ENCODE assay signal across 14 cellular contexts in genomic region chr9:137723396-137724113, GRCh38.
DNase-seq lines count a peak whose midpoint lies in the region; ATAC-seq and TF ChIP-seq lines count a peak whose summit lies in the region.
"Had no signal": no experiment of that assay in that cellular context is flagged by ENCODE, and none has a peak within 500 bp of the region (broad histone marks: within the 10 kb centered on the region; RNA-seq: fewer than 3 reads in every experiment).

No MANE protein-coding gene starts in this region.

- H3K9ac ChIP-seq in colonic mucosa (ENCODE audit: low read depth in 2 of 2, low read length in 2 of 2), result no peak overlapping the region
- H3K9ac ChIP-seq: parathyroid adenoma had no signal

- H3K36me3 ChIP-seq in CD8-positive, alpha-beta memory T cell (ENCODE audit: insufficient read depth, low read length), result peaks cover 23% of the 10 kb centered on the region
- peaks cover 14% of the 10 kb centered on the region for H3K36me3 ChIP-seq in effector memory CD4-positive, alpha-beta T cell (ENCODE audit: control insufficient read depth, insufficient read depth, low read length)
- H3K36me3 ChIP-seq in colonic mucosa, result no peaks in the 10 kb centered on the region

- intact Hi-C loops in activated B cell treated with CpG ODN at 0.5 μM for 24 hours (cut with micrococcal nuclease) (no loop called here), colonic mucosa (cut with DNase I) (no loop called here)

- peak overlapping the region; percentile 26 to 79 (median 59) for H3K4me3 Mint-ChIP-seq in CD8-positive, alpha-beta memory T cell
- H3K4me3 Mint-ChIP-seq in activated B cell treated with CpG ODN at 0.5 μM for 24 hours (no peak overlapping the region), neural crest cell (no peak overlapping the region)

- DNase-seq in CD8-positive, alpha-beta memory T cell, result peak in 3 of 5 donors; percentile 20 to 66 (median 61)
- DNase-seq in activated B cell treated with CpG ODN at 0.5 μM for 24 hours (no peak), neural crest cell (ENCODE audit: low read depth, low spot score) (no peak), SW 1271 (lab: John Stamatoyannopoulos, UW) (no peak), NCI-H1092 (lab: John Stamatoyannopoulos, UW) (no peak), colonic mucosa (no peak)
- DNase-seq in effector memory CD4-positive, alpha-beta T cell, result peak in 1 of 3 donors; percentile 9
- DNase-seq in NK-92 treated with Interleukin-12 subunit alpha and Interleukin-12 subunit beta, amount 100 ng/mL, for 24 hours (lab: John Stamatoyannopoulos, UW), result no peak
- DNase-seq: anterior cingulate cortex, kidney, NCI-H345, RPMI8226 had no signal

- H3K9me3 ChIP-seq in CD8-positive, alpha-beta memory T cell (ENCODE audit: low read length), result no peaks in the 10 kb centered on the region
- no peaks in the 10 kb centered on the region for H3K9me3 ChIP-seq in effector memory CD4-positive, alpha-beta T cell (ENCODE audit: control insufficient read depth, low read length)
- H3K9me3 ChIP-seq in colonic mucosa, result no peaks in the 10 kb centered on the region

- peak overlapping the region; percentile 42 for H3K4me3 ChIP-seq in CD8-positive, alpha-beta memory T cell (ENCODE audit: low read length)
- H3K4me3 ChIP-seq in effector memory CD4-positive, alpha-beta T cell (ENCODE audit: insufficient read depth, low read depth, low read length, poor library complexity, severe bottlenecking), result no peak overlapping the region
- no peak overlapping the region for H3K4me3 ChIP-seq in colonic mucosa
- H3K4me3 ChIP-seq: tibial nerve had no signal

- CTCF ChIA-PET in CD8-positive, alpha-beta memory T cell (lab: Charles Lee), result no interaction called here
- CTCF ChIA-PET in activated B cell treated with CpG ODN at 0.5 μM for 24 hours (lab: Charles Lee), result no interaction called here

- POLR2A ChIA-PET in CD8-positive, alpha-beta memory T cell (lab: Charles Lee), result no interaction called here
- POLR2A ChIA-PET in activated B cell treated with CpG ODN at 0.5 μM for 24 hours (lab: Charles Lee), result interaction anchor here (1.0 kb wide), 2 partner anchors 34 to 39 kb away, joined by 3 to 4 read pairs; no protein-coding TSS in a partner anchor

- TF ChIP-seq CTCF in activated B cell treated with CpG ODN at 0.5 μM for 24 hours (IDR thresholded peaks at IDR 0.05), result no peak
- TF ChIP-seq CTCF in neural crest cell (conservative IDR thresholded peaks at IDR 0.05), result no peak
- no peak for TF ChIP-seq CTCF in colonic mucosa (IDR thresholded peaks at IDR 0.05)

- ATAC-seq in activated B cell treated with CpG ODN at 0.5 μM for 24 hours (ENCODE audit: low read depth), result no peak

- H3K27me3 ChIP-seq in CD8-positive, alpha-beta memory T cell (ENCODE audit: insufficient read depth, low read length, poor library complexity, severe bottlenecking), result no peaks in the 10 kb centered on the region
- no peaks in the 10 kb centered on the region for H3K27me3 ChIP-seq in effector memory CD4-positive, alpha-beta T cell (replicated peaks; ENCODE audit: control insufficient read depth, insufficient read depth, low read length, poor library complexity, severe bottlenecking)
- H3K27me3 ChIP-seq in colonic mucosa, result no peaks in the 10 kb centered on the region
- H3K27me3 ChIP-seq: tibial nerve had no signal

- H3K27ac ChIP-seq in CD8-positive, alpha-beta memory T cell (ENCODE audit: low read depth, low read length), result no peak overlapping the region
- H3K27ac ChIP-seq in effector memory CD4-positive, alpha-beta T cell (ENCODE audit: insufficient read depth, low read length, poor library complexity, severe bottlenecking), result peak overlapping the region; percentile 21
- no peak overlapping the region for H3K27ac ChIP-seq in colonic mucosa
- H3K27ac ChIP-seq: parathyroid adenoma had no signal

- H3K4me1 Mint-ChIP-seq in CD8-positive, alpha-beta memory T cell, result peaks cover 54 to 72% (median 62%) of the 10 kb centered on the region in 3 donors
- H3K4me1 Mint-ChIP-seq in activated B cell treated with CpG ODN at 0.5 μM for 24 hours (peaks cover 37% of the 10 kb centered on the region), neural crest cell (peaks cover 10% of the 10 kb centered on the region)

- peaks cover 0 to 5% of the 10 kb centered on the region in 2 donors for H3K27me3 Mint-ChIP-seq in CD8-positive, alpha-beta memory T cell
- H3K27me3 Mint-ChIP-seq in activated B cell treated with CpG ODN at 0.5 μM for 24 hours (no peaks in the 10 kb centered on the region), neural crest cell (ENCODE audit: low read depth) (peaks cover 3% of the 10 kb centered on the region)

- peaks cover 3 to 31% (median 25%) of the 10 kb centered on the region in 5 donors for H3K9me3 Mint-ChIP-seq in CD8-positive, alpha-beta memory T cell
- peaks cover 3% of the 10 kb centered on the region for H3K9me3 Mint-ChIP-seq in activated B cell treated with CpG ODN at 0.5 μM for 24 hours
- H3K9me3 Mint-ChIP-seq in neural crest cell, result peaks cover 16% of the 10 kb centered on the region

- peaks cover 33% of the 10 kb centered on the region for H3K4me1 ChIP-seq in CD8-positive, alpha-beta memory T cell (ENCODE audit: insufficient read depth, low read length)
- peaks cover 18% of the 10 kb centered on the region for H3K4me1 ChIP-seq in effector memory CD4-positive, alpha-beta T cell (ENCODE audit: control insufficient read depth, insufficient read depth, low read length, poor library complexity, severe bottlenecking)
- no peaks in the 10 kb centered on the region for H3K4me1 ChIP-seq in colonic mucosa
- H3K4me1 ChIP-seq: parathyroid adenoma had no signal

- peak overlapping the region; percentile 72 to 93 (median 87) for H3K27ac Mint-ChIP-seq in CD8-positive, alpha-beta memory T cell
- H3K27ac Mint-ChIP-seq in activated B cell treated with CpG ODN at 0.5 μM for 24 hours, result peak overlapping the region; percentile 91
- peak overlapping the region; percentile 22 for H3K27ac Mint-ChIP-seq in neural crest cell (ENCODE audit: unreplicated experiment)

- peaks cover 22 to 67% (median 57%) of the 10 kb centered on the region in 3 donors for H3K36me3 Mint-ChIP-seq in CD8-positive, alpha-beta memory T cell
- H3K36me3 Mint-ChIP-seq in activated B cell treated with CpG ODN at 0.5 μM for 24 hours (ENCODE audit: low read depth) (peaks cover 64% of the 10 kb centered on the region), neural crest cell (ENCODE audit: low read depth) (peaks cover 44% of the 10 kb centered on the region)

Comparison
In these comparisons a context has a peak if more than half of its experiments do, and no peak if none do; other contexts are left out.
1. DNase-seq: peak in CD8-positive, alpha-beta memory T cell (3 of 5); none in activated B cell treated with CpG ODN at 0.5 μM for 24 hours (single experiment), neural crest cell (single experiment), NK-92 treated with Interleukin-12 subunit alpha and Interleukin-12 subunit beta, amount 100 ng/mL, for 24 hours (single experiment), SW 1271 (0 of 2), NCI-H1092 (single experiment) and colonic mucosa (single experiment).
2. H3K27ac Mint-ChIP-seq: peak in every context shown above with its lines; median percentile 91 in activated B cell treated with CpG ODN at 0.5 μM for 24 hours; 87 in CD8-positive, alpha-beta memory T cell; 22 in neural crest cell.
3. H3K4me3 Mint-ChIP-seq: peak in CD8-positive, alpha-beta memory T cell (7 of 7); none in activated B cell treated with CpG ODN at 0.5 μM for 24 hours (single experiment) and neural crest cell (single experiment).